Comparison of ENCODE assay signal across 23 cellular contexts in the genomic region with DNA sequence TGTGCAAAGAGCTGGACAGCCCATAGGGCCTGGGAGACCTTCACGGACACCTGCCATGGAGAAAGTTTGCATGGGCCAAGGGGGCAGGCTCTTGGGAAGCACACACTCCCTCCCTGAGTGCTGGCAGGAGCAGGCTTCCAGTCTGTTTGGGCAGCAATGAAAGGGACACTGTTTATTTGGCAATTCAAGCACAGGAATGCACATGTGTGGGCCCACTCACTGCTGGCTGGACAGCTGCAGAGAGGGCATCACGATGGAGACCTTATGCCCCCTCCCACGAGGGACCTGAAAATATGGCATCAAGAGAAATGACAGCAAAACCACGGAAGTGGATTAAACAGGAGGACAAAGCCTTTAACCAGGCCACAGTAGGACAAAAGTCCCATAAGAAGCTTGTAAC.
DNase-seq lines count a peak whose midpoint lies in the region; ATAC-seq, FAIRE-seq and TF ChIP-seq lines count a peak whose summit lies in the region.
"Had no signal": no experiment of that assay in that cellular context is flagged by ENCODE, and none has a peak within 500 bp of the region (broad histone marks: within the 10 kb centered on the region; RNA-seq: fewer than 3 reads in every experiment).

No MANE protein-coding gene starts in this region.

- no peak for FAIRE-seq in urothelium cell line (lab: Jason Lieb, UNC)
- FAIRE-seq: GM12892, GM19239, HTR-8/SVneo had no signal

- no peak overlapping the region for H3K27ac ChIP-seq in upper lobe of right lung
- H3K27ac ChIP-seq: A549, GM23248, RWPE1 had no signal

- no peak for ATAC-seq in activated naive CD8-positive, alpha-beta T cell treated with anti-CD3 and anti-CD28 coated beads, Interleukin-2, amount 10 ng/mL, durations not matched to agents 7 days and 5 days (ENCODE audit: low read depth)
- ATAC-seq in upper lobe of right lung, result no peak
- ATAC-seq: A549 had no signal

- no peak for DNase-seq in activated naive CD4-positive, alpha-beta T cell (lab: John Stamatoyannopoulos, UW)
- DNase-seq in activated naive CD8-positive, alpha-beta T cell treated with anti-CD3 and anti-CD28 coated beads, Interleukin-2, amount 10 ng/mL, durations not matched to agents 7 days and 5 days, result peak; percentile 10
- DNase-seq in mesenteric fat pad (ENCODE audit: low spot score), result peak; percentile 18
- peak; percentile 60 for DNase-seq in upper lobe of right lung
- DNase-seq in urothelium cell line (ENCODE audit: low spot score), result no peak
- DNase-seq in ACHN, result no peak
- DNase-seq in COR-L47 (lab: John Stamatoyannopoulos, UW), result no peak
- DNase-seq: CD4-positive, CD25-positive, alpha-beta regulatory T cell; DND-41; GDM1; GM23248; NCI-H1048; NCI-H146; NCI-H2081 treated with DMSO at 0.1 percent for 48 hours; NCI-H2227 treated with DMSO at 0.1 percent for 48 hours; NCI-H526; OCI-M1 had no signal

- no peaks in the 10 kb centered on the region for H3K27me3 Mint-ChIP-seq in activated naive CD4-positive, alpha-beta T cell treated with anti-CD3 and anti-CD28 coated beads, Interleukin-2, amount 50 U/mL, for 24 hours
- H3K27me3 Mint-ChIP-seq in activated naive CD8-positive, alpha-beta T cell treated with anti-CD3 and anti-CD28 coated beads, Interleukin-2, amount 10 ng/mL, durations not matched to agents 7 days and 5 days, result no peaks in the 10 kb centered on the region

- in situ Hi-C loops in ACHN (cut with HindIII; ENCODE audit: low pct_ligation_motif_present, low pct_unique_long_range_greater_than_20kb, low sequenced_read_pairs), result no loop called here

- intact Hi-C loops in upper lobe of right lung (cut with DNase I), result no loop called here

- H3K27ac Mint-ChIP-seq in activated naive CD4-positive, alpha-beta T cell treated with anti-CD3 and anti-CD28 coated beads, Interleukin-2, amount 50 U/mL, for 24 hours, result peak overlapping the region; percentile 17
- no peak overlapping the region for H3K27ac Mint-ChIP-seq in activated naive CD8-positive, alpha-beta T cell treated with anti-CD3 and anti-CD28 coated beads, Interleukin-2, amount 10 ng/mL, durations not matched to agents 7 days and 5 days

- peaks cover 13% of the 10 kb centered on the region for H3K4me1 ChIP-seq in upper lobe of right lung

- H3K9me3 Mint-ChIP-seq in activated naive CD4-positive, alpha-beta T cell treated with anti-CD3 and anti-CD28 coated beads, Interleukin-2, amount 50 U/mL, for 24 hours, result peaks cover 6% of the 10 kb centered on the region
- H3K9me3 Mint-ChIP-seq in activated naive CD8-positive, alpha-beta T cell treated with anti-CD3 and anti-CD28 coated beads, Interleukin-2, amount 10 ng/mL, durations not matched to agents 7 days and 5 days, result peaks cover 2% of the 10 kb centered on the region

- TF ChIP-seq CTCF in upper lobe of right lung (IDR thresholded peaks at IDR 0.05), result no peak

- POLR2A ChIA-PET in activated naive CD8-positive, alpha-beta T cell treated with anti-CD3 and anti-CD28 coated beads, Interleukin-2, amount 10 ng/mL, durations not matched to agents 7 days and 5 days (lab: Charles Lee), result interaction anchor here (5.8 kb wide), 1 partner anchor 39 kb away, joined by 60 read pairs; no protein-coding TSS in a partner anchor

- peaks cover 5% of the 10 kb centered on the region for H3K36me3 Mint-ChIP-seq in activated naive CD4-positive, alpha-beta T cell treated with anti-CD3 and anti-CD28 coated beads, Interleukin-2, amount 50 U/mL, for 24 hours
- H3K36me3 Mint-ChIP-seq in activated naive CD8-positive, alpha-beta T cell treated with anti-CD3 and anti-CD28 coated beads, Interleukin-2, amount 10 ng/mL, durations not matched to agents 7 days and 5 days, result peaks cover 22% of the 10 kb centered on the region

- no peaks in the 10 kb centered on the region for H3K27me3 ChIP-seq in upper lobe of right lung

- no peaks in the 10 kb centered on the region for H3K9me3 ChIP-seq in upper lobe of right lung
- H3K9me3 ChIP-seq: A549 had no signal

- H3K4me1 Mint-ChIP-seq in activated naive CD4-positive, alpha-beta T cell treated with anti-CD3 and anti-CD28 coated beads, Interleukin-2, amount 50 U/mL, for 24 hours, result peaks cover 69% of the 10 kb centered on the region
- peaks cover 48% of the 10 kb centered on the region for H3K4me1 Mint-ChIP-seq in activated naive CD8-positive, alpha-beta T cell treated with anti-CD3 and anti-CD28 coated beads, Interleukin-2, amount 10 ng/mL, durations not matched to agents 7 days and 5 days

- no peak overlapping the region for H3K4me3 Mint-ChIP-seq in activated naive CD4-positive, alpha-beta T cell treated with anti-CD3 and anti-CD28 coated beads, Interleukin-2, amount 50 U/mL, for 24 hours
- no peak overlapping the region for H3K4me3 Mint-ChIP-seq in activated naive CD8-positive, alpha-beta T cell treated with anti-CD3 and anti-CD28 coated beads, Interleukin-2, amount 10 ng/mL, durations not matched to agents 7 days and 5 days

- H3K4me3 ChIP-seq in upper lobe of right lung, result no peak overlapping the region
- H3K4me3 ChIP-seq: A549, GM23248 had no signal

- H3K36me3 ChIP-seq in upper lobe of right lung, result no peaks in the 10 kb centered on the region

Comparison
In these comparisons a context has a peak if more than half of its experiments do, and no peak if none do; other contexts are left out.
1. DNase-seq: peak in activated naive CD8-positive, alpha-beta T cell treated with anti-CD3 and anti-CD28 coated beads, Interleukin-2, amount 10 ng/mL, durations not matched to agents 7 days and 5 days (single experiment), mesenteric fat pad (single experiment) and upper lobe of right lung (single experiment); none in activated naive CD4-positive, alpha-beta T cell (0 of 4), urothelium cell line (single experiment), ACHN (single experiment) and COR-L47 (single experiment).